Comparison of ENCODE assay signal across 8 cellular contexts in genomic region chr14:20494935-20495766, GRCh38. TPM values are rescaled to one million over a fixed set of nuclear protein-coding genes. Genes with fewer than 3 reads are reported as not detected.
DNase-seq lines count a peak whose midpoint lies in the region; ATAC-seq and TF ChIP-seq lines count a peak whose summit lies in the region.
"Had no signal": no experiment of that assay in that cellular context is flagged by ENCODE, and none has a peak within 500 bp of the region (broad histone marks: within the 10 kb centered on the region; RNA-seq: fewer than 3 reads in every experiment).

No MANE protein-coding gene starts in this region.

- TF ChIP-seq POLR2A in gastroesophageal sphincter (IDR thresholded peaks at IDR 0.05), result no peak

- H3K4ac ChIP-seq in trophoblast cell (ENCODE audit: low read depth, low read length), result no peak overlapping the region

- no peak overlapping the region for H3K4me2 ChIP-seq in trophoblast cell (ENCODE audit: low read length)

- H3K27ac ChIP-seq in trophoblast cell (ENCODE audit: low read depth, low read length) (no peak overlapping the region), gastroesophageal sphincter (no peak overlapping the region), psoas muscle (no peak overlapping the region)

- H3K14ac ChIP-seq in trophoblast cell (ENCODE audit: low read length), result no peak overlapping the region

- intact Hi-C loops in psoas muscle (cut with DNase I), result no loop called here

- H3K27me3 ChIP-seq in trophoblast cell (ENCODE audit: insufficient read depth, low read length) (no peaks in the 10 kb centered on the region), gastroesophageal sphincter (no peaks in the 10 kb centered on the region), psoas muscle (ENCODE audit: insufficient read depth in 3 of 3, low read length in 2 of 3) (no peaks in the 10 kb centered on the region)

- H2AK5ac ChIP-seq in trophoblast cell (ENCODE audit: low read length), result no peak overlapping the region

- H3K4me3 ChIP-seq in cardiac fibroblast (replicated peaks in 1 of 2; ENCODE audit: low read depth in 2 of 2, low read length in 2 of 2) (no peak overlapping the region), trophoblast cell (ENCODE audit: low read depth, low read length) (no peak overlapping the region), gastroesophageal sphincter (no peak overlapping the region), psoas muscle (no peak overlapping the region)

- TF ChIP-seq CTCF in cardiac fibroblast (IDR thresholded peaks at IDR 0.05; ENCODE audit: low read depth, low read length) (no peak), gastroesophageal sphincter (IDR thresholded peaks at IDR 0.05) (no peak), psoas muscle (IDR thresholded peaks at IDR 0.05) (no peak)

- H2BK5ac ChIP-seq in trophoblast cell (ENCODE audit: low read depth, low read length, poor library complexity), result no peak overlapping the region

- no peaks in the 10 kb centered on the region for H3K9me3 ChIP-seq in trophoblast cell (ENCODE audit: insufficient read depth, low read depth, low read length)
- no peaks in the 10 kb centered on the region for H3K9me3 ChIP-seq in gastroesophageal sphincter
- no peaks in the 10 kb centered on the region for H3K9me3 ChIP-seq in psoas muscle

- H3K4me1 ChIP-seq in trophoblast cell (ENCODE audit: control insufficient read depth in 1 of 2, insufficient read depth in 2 of 2, low read length in 2 of 2) (peaks cover 3 to 9% of the 10 kb centered on the region in 2 experiments), gastroesophageal sphincter (no peaks in the 10 kb centered on the region), psoas muscle (no peaks in the 10 kb centered on the region)

- H4K12ac ChIP-seq in trophoblast cell (ENCODE audit: low read depth, low read length), result no peak overlapping the region

- H3K79me1 ChIP-seq in trophoblast cell (ENCODE audit: low read length), result no peaks in the 10 kb centered on the region

- no peak for TF ChIP-seq EP300 in gastroesophageal sphincter (IDR thresholded peaks at IDR 0.05)

- no peak overlapping the region for H2BK120ac ChIP-seq in trophoblast cell (ENCODE audit: insufficient read depth, low read length, poor library complexity)

- no peak overlapping the region for H3K18ac ChIP-seq in trophoblast cell (ENCODE audit: low read length)

- no peak overlapping the region for H2AFZ ChIP-seq in trophoblast cell (ENCODE audit: insufficient read depth, low read length, poor library complexity)

- H3K36me3 ChIP-seq in trophoblast cell (ENCODE audit: control insufficient read depth in 1 of 2, insufficient read depth in 2 of 2, low read length in 2 of 2) (no peaks in the 10 kb centered on the region), gastroesophageal sphincter (no peaks in the 10 kb centered on the region), psoas muscle (ENCODE audit: insufficient read depth in 1 of 2, low read depth in 1 of 2) (no peaks in the 10 kb centered on the region)

- no peak for ATAC-seq in gastroesophageal sphincter
- no peak for ATAC-seq in GM19023 (IDR thresholded peaks at IDR 0.05; ENCODE audit: unreplicated experiment)
- ATAC-seq in psoas muscle, result no peak

- H4K91ac ChIP-seq in trophoblast cell (ENCODE audit: low read depth, low read length), result no peak overlapping the region

- DNase-seq in GF-D8 (lab: John Stamatoyannopoulos, UW) (peak; percentile 59), M059J (ENCODE audit: low read depth) (peak; percentile 59), cardiac fibroblast (ENCODE audit: low read depth in 2 of 2) (peak; percentile 51 to 83), trophoblast cell (peak; percentile 69 to 79), psoas muscle (no peak)
- DNase-seq: stimulated activated CD4-positive, alpha-beta T cell treated with anti-CD3 and anti-CD28 coated beads, Interleukin-12 subunit alpha, Interleukin-12 subunit beta, amount 100 ng/mL, for 4 hours had no signal

- no peak overlapping the region for H3K9ac ChIP-seq in trophoblast cell (ENCODE audit: low read length)

- no peak overlapping the region for H3K23ac ChIP-seq in trophoblast cell (ENCODE audit: low read length)

- no peak overlapping the region for H2BK12ac ChIP-seq in trophoblast cell (ENCODE audit: low read length)

- no CpG with 5 or more reads among the region's 8 CpGs for WGBS in trophoblast cell (ENCODE audit: extremely low coverage, insufficient coverage, insufficient read length)
- WGBS in gastroesophageal sphincter (ENCODE audit: low coverage in 1 of 2), 2 donors, result 71 to 77% methylated on average over 5 to 7 of the region's 8 CpGs
- 74 to 77% (median 74%) methylated on average over 8 of the region's 8 CpGs for WGBS in psoas muscle, 3 donors

- no peak overlapping the region for H4K8ac ChIP-seq in trophoblast cell (ENCODE audit: low read depth, low read length)

- H3K79me2 ChIP-seq in trophoblast cell (ENCODE audit: control insufficient read depth, insufficient read depth, low read length, poor library complexity), result no peaks in the 10 kb centered on the region

RNA-seq across cellular contexts. Expression of gene RNASE10, which starts 10.2 kb away (rescaled TPM):
- not detected in 2 replicates for total RNA-seq in M059J (2014; rRNA removed; shearing (Covaris generic))
- 0.08 and 0.19 TPM in 2 replicates for polyA plus RNA-seq in trophoblast cell (2013)
- total RNA-seq in gastroesophageal sphincter (under 1 TPM in 1 of 4 donors, not detected in 3; 0.58 TPM), psoas muscle (under 1 TPM in 2 of 4 donors, not detected in 2; 0.47 to 0.48 TPM)
- polyA plus RNA-seq in psoas muscle, result under 1 TPM in 1 of 3 donors, not detected in 2; 0.03 TPM

RNA-seq across cellular contexts. Expression of gene PNP, which starts 25.9 kb away (rescaled TPM):
- total RNA-seq in M059J (2014; rRNA removed; shearing (Covaris generic)), result 79.3 and 84.2 TPM in 2 replicates
- 40.7 and 41.3 TPM in 2 replicates for polyA plus RNA-seq in trophoblast cell (2013)
- total RNA-seq in gastroesophageal sphincter (10 to 100 TPM in 3 of 4 donors, 1 to 10 TPM in 1; 3.0 to 71.2 (median 19.9) TPM), psoas muscle (10 to 100 TPM in 2 of 4 donors, 1 to 10 TPM in 2; 3.7 to 13.3 (median 7.3) TPM)
- polyA plus RNA-seq in psoas muscle, result 10 to 100 TPM in 1 of 3 donors, 1 to 10 TPM in 2; 4.1 to 42.5 (median 6.0) TPM

RNA-seq across cellular contexts. Expression of gene PIP4P1, which starts 33.9 kb away (rescaled TPM):
- total RNA-seq in M059J (2014; rRNA removed; shearing (Covaris generic)), result 23.8 and 27.2 TPM in 2 replicates
- polyA plus RNA-seq in trophoblast cell (2013), result 22.1 and 23.5 TPM in 2 replicates
- 10 to 100 TPM; 12.2 to 23.2 (median 20.1) TPM for total RNA-seq in gastroesophageal sphincter
- total RNA-seq in psoas muscle, result 10 to 100 TPM; 15.6 to 29.7 (median 20.7) TPM
- 10 to 100 TPM; 23.0 to 56.5 (median 36.8) TPM for polyA plus RNA-seq in psoas muscle

RNA-seq across cellular contexts. Expression of gene APEX1, which starts 40.1 kb away (rescaled TPM):
- total RNA-seq in M059J (2014; rRNA removed; shearing (Covaris generic)), result 46.0 and 64.7 TPM in 2 replicates
- polyA plus RNA-seq in trophoblast cell (2013), result 178 and 184 TPM in 2 replicates
- total RNA-seq in gastroesophageal sphincter (100 to 1,000 TPM in 1 of 4 donors, 10 to 100 TPM in 3; 86.2 to 120 (median 98.0) TPM), psoas muscle (10 to 100 TPM; 61.1 to 98.4 (median 85.8) TPM)
- 100 to 1,000 TPM in 1 of 3 donors, 10 to 100 TPM in 2; 90.0 to 111 (median 99.3) TPM for polyA plus RNA-seq in psoas muscle

RNA-seq across cellular contexts. Expression of gene OSGEP, which starts 40.5 kb away (rescaled TPM):
- 61.5 and 70.0 TPM in 2 replicates for total RNA-seq in M059J (2014; rRNA removed; shearing (Covaris generic))
- polyA plus RNA-seq in trophoblast cell (2013), result 14.7 and 15.6 TPM in 2 replicates
- total RNA-seq in gastroesophageal sphincter, result 10 to 100 TPM; 28.2 to 44.4 (median 34.4) TPM
- total RNA-seq in psoas muscle, result 10 to 100 TPM; 17.2 to 24.4 (median 18.6) TPM
- polyA plus RNA-seq in psoas muscle, result 10 to 100 TPM; 16.6 to 24.3 (median 18.2) TPM

Comparison
In these comparisons a context has a peak if more than half of its experiments do, and no peak if none do; other contexts are left out.
1. DNase-seq: peak in GF-D8 (single experiment), M059J (single experiment), cardiac fibroblast (2 of 2) and trophoblast cell (2 of 2); none in psoas muscle (0 of 2).